In the genomic region with DNA sequence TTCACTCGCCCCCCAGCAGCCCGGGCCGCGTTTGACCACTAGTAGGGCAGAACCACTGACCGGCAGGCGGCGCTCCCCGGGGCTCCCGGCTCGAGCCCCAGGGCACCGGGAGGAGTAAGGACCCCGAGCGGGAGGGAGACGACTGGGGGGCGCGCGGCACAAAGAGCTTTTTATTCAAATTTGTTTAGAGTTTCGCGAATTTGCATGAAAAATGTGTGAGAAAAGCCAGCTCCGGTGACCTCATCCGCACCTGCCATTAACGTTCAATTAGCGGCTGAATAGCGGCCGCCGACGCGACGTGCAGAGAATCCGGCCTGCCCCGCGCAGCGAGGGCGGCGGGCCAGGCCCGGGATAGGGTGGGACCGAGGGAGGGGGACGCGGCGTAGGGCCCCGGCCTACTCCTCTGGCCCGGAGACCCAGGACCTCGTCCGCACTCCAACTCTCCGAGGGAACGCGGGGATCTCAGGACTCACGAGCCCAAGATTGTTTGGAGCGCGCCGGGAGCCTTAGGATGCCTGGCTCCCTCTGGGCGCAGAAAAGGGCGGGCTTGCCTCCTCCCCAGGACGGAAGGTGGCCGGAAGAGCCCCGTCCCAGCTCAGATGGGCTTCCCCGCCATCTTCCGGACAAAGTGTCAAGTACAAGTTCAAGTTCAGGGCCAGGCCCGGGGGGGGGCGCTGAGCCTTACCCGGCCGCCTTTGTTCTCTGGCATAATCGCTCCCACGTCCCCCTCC, we compare ENCODE assay signal across 1 cellular context.
TF ChIP-seq lines count a peak whose summit lies in the region.

No MANE protein-coding gene starts in this region.

TF ChIP-seq in H1, 55 proteins besides CTCF, POLR2A, EP300 and RAD21 (continued from another document):
- TF ChIP-seq, protein P1, sequence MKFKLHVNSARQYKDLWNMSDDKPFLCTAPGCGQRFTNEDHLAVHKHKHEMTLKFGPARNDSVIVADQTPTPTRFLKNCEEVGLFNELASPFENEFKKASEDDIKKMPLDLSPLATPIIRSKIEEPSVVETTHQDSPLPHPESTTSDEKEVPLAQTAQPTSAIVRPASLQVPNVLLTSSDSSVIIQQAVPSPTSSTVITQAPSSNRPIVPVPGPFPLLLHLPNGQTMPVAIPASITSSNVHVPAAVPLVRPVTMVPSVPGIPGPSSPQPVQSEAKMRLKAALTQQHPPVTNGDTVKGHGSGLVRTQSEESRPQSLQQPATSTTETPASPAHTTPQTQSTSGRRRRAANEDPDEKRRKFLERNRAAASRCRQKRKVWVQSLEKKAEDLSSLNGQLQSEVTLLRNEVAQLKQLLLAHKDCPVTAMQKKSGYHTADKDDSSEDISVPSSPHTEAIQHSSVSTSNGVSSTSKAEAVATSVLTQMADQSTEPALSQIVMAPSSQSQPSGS (IDR thresholded peaks at IDR 0.05; ENCODE audit: low read length): 0 out of 2 replicates have a peak, but pooled peaks have one; percentile 47
- TF ChIP-seq CTBP2 (IDR thresholded peaks at IDR 0.05; ENCODE audit: borderline replicate concordance, insufficient read depth, insufficient read length, low read length) (peak; percentile 86), CREB1 (IDR thresholded peaks at IDR 0.05) (0 out of 2 replicates have a peak, but pooled peaks have one; percentile 32), NANOG (IDR thresholded peaks at IDR 0.05; ENCODE audit: insufficient read depth, low read depth, low read length, poor library complexity, severe bottlenecking) (no peak), CHD1 (IDR thresholded peaks at IDR 0.05; ENCODE audit: low read depth, low read length) (no peak), SUZ12 (IDR thresholded peaks at IDR 0.05; ENCODE audit: low read length) (peak; percentile 47)
